In genomic region chr2:202290316-202290715, GRCh38 we compare ENCODE assay signal across 1 cellular context.
TF ChIP-seq lines count a peak whose summit lies in the region.

No MANE protein-coding gene starts in this region.

TF ChIP-seq in K562, 482 proteins besides CTCF, POLR2A, EP300 and RAD21:
- TF ChIP-seq HMG20A (CRISPR knock-in tag; conservative IDR thresholded peaks at IDR 0.05) (no peak), SIN3B (IDR thresholded peaks at IDR 0.05; ENCODE audit: low read depth) (no peak), STAG1 (CRISPR knock-in tag; IDR thresholded peaks at IDR 0.05; ENCODE audit: borderline replicate concordance) (no peak), ZBTB7A (IDR thresholded peaks at IDR 0.05; ENCODE audit: borderline replicate concordance, control insufficient read depth, low read depth, low read length) (no peak)
- TF ChIP-seq, protein P1, sequence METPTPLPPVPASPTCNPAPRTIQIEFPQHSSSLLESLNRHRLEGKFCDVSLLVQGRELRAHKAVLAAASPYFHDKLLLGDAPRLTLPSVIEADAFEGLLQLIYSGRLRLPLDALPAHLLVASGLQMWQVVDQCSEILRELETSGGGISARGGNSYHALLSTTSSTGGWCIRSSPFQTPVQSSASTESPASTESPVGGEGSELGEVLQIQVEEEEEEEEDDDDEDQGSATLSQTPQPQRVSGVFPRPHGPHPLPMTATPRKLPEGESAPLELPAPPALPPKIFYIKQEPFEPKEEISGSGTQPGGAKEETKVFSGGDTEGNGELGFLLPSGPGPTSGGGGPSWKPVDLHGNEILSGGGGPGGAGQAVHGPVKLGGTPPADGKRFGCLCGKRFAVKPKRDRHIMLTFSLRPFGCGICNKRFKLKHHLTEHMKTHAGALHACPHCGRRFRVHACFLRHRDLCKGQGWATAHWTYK (CRISPR knock-in tag; IDR thresholded peaks at IDR 0.05) = no peak
- TF ChIP-seq, protein P2, sequence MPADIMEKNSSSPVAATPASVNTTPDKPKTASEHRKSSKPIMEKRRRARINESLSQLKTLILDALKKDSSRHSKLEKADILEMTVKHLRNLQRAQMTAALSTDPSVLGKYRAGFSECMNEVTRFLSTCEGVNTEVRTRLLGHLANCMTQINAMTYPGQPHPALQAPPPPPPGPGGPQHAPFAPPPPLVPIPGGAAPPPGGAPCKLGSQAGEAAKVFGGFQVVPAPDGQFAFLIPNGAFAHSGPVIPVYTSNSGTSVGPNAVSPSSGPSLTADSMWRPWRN (IDR thresholded peaks at IDR 0.05; ENCODE audit: low read depth) = no peak
